18 cellular contexts compared by ENCODE assay signal in the genomic region with DNA sequence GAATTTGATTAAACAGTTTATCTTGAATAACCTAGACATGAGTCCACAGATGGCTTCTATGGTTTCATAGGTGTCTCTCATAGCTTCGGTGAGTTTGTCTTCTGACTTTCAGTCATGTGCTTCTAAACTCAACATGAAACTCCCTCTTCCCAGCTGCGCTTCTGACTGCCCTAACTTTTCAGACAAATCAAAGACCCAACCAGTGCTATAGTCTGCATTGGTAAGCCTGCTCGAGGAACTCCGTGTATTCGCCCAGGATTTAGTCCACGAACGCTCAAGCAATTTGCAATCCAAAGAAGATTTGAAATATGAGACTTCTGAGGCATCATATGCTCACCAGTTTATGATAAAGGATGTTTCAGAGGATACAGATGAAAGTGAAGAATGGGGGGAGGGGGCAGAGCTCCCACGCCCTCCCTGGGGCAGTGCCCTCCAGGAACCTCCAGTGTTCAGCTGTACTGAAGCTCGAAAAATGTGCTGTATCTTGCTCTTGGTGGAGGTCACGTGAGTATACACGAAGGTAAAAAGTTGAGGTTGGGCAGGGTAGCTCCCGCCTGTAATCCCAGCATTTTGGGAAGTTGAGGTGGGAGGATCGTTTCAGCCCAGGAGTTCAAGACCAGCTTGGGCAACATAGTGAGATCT. TPM values are rescaled to one million over a fixed set of nuclear protein-coding genes. Genes with fewer than 3 reads are reported as not detected.
A peak's percentile ranks its signal among the peaks of the same experiment; 100 is the strongest.
DNase-seq lines count a peak whose midpoint lies in the region; ATAC-seq, FAIRE-seq and TF ChIP-seq lines count a peak whose summit lies in the region.
"Had no signal": no experiment of that assay in that cellular context is flagged by ENCODE, and none has a peak within 500 bp of the region (broad histone marks: within the 10 kb centered on the region; RNA-seq: fewer than 3 reads in every experiment).

No MANE protein-coding gene starts in this region.

- no peaks in the 10 kb centered on the region for H3K36me3 ChIP-seq in sigmoid colon

- TF ChIP-seq POLR2A in sigmoid colon (IDR thresholded peaks at IDR 0.05) = no peak

- WGBS in sigmoid colon, 2 donors = 89% methylated on average over 13 of the region's 13 CpGs

- no peaks in the 10 kb centered on the region for H3K9me3 ChIP-seq in sigmoid colon

- no peaks in the 10 kb centered on the region for H3K9me3 Mint-ChIP-seq in CD14-positive monocyte
- H3K9me3 Mint-ChIP-seq: central memory CD8-positive, alpha-beta T cell; natural killer cell had no signal

- peaks cover 0 to 19% (median 14%) of the 10 kb centered on the region in 4 donors for H3K4me1 ChIP-seq in sigmoid colon

- H3K27ac Mint-ChIP-seq in CD14-positive monocyte = peak overlapping the region; percentile 17 to 92 (median 73)
- H3K27ac Mint-ChIP-seq: activated naive CD8-positive, alpha-beta T cell; natural killer cell had no signal

- TF ChIP-seq EP300 in sigmoid colon (IDR thresholded peaks at IDR 0.05) = no peak

- no peak overlapping the region for H3K4me3 Mint-ChIP-seq in CD14-positive monocyte
- H3K4me3 Mint-ChIP-seq: activated naive CD8-positive, alpha-beta T cell; central memory CD8-positive, alpha-beta T cell; natural killer cell had no signal

- no peak overlapping the region for H3K4me3 ChIP-seq in sigmoid colon

- TF ChIP-seq CTCF in CD14-positive monocyte (IDR thresholded peaks at IDR 0.05) (no peak), sigmoid colon (IDR thresholded peaks at IDR 0.05) (no peak)

- peaks cover 68% of the 10 kb centered on the region for H3K4me1 Mint-ChIP-seq in CD14-positive monocyte
- H3K4me1 Mint-ChIP-seq: central memory CD8-positive, alpha-beta T cell had no signal

- no peaks in the 10 kb centered on the region for H3K27me3 ChIP-seq in sigmoid colon

- ATAC-seq in HG02759 (IDR thresholded peaks at IDR 0.05; ENCODE audit: unreplicated experiment) (peak; percentile 45), HG03460 (IDR thresholded peaks at IDR 0.05; ENCODE audit: unreplicated experiment) (peak; percentile 41)
- ATAC-seq: left lobe of liver, natural killer cell had no signal

- peak; percentile 91 for FAIRE-seq in GM19239 (lab: Jason Lieb, UNC)
- FAIRE-seq: A204.1, TTC549 had no signal

- peaks cover 0 to 3% of the 10 kb centered on the region in 2 donors for H3K36me3 Mint-ChIP-seq in CD14-positive monocyte
- H3K36me3 Mint-ChIP-seq: activated naive CD8-positive, alpha-beta T cell; natural killer cell had no signal

- no peak overlapping the region for H3K27ac ChIP-seq in sigmoid colon

- DNase-seq in CD14-positive monocyte (ENCODE audit: low spot score) = no peak
- peak; percentile 42 for DNase-seq in GM19239 (ENCODE audit: insufficient read length, low spot score)
- no peak for DNase-seq in sigmoid colon
- no peak for DNase-seq in foreskin melanocyte
- DNase-seq in NCI-H2081 treated with DMSO at 0.1 percent for 48 hours (lab: John Stamatoyannopoulos, UW) = no peak
- no peak for DNase-seq in COLO668 (lab: John Stamatoyannopoulos, UW; ENCODE audit: unreplicated experiment)
- DNase-seq: DMS 273 treated with DMSO at 0.1 percent for 48 hours, natural killer cell, NCI-H146, NCI-H82, SHP77 treated with DMSO at 0.1 percent for 48 hours had no signal

- H3K27me3 Mint-ChIP-seq in CD14-positive monocyte (ENCODE audit: low read depth in 3 of 3) = peaks cover 0 to 2% (median 0%) of the 10 kb centered on the region in 3 donors
- H3K27me3 Mint-ChIP-seq: activated naive CD8-positive, alpha-beta T cell; central memory CD8-positive, alpha-beta T cell had no signal

- intact Hi-C loops in CD14-positive monocyte (cut with micrococcal nuclease) = no loop called here
- intact Hi-C loops in sigmoid colon (cut with DNase I) = no loop called here

RNA-seq across cellular contexts. Expression of a gene that starts 5.2 kb away (rescaled TPM):
- polyA plus RNA-seq in CD14-positive monocyte = 10 to 100 TPM; 21.0 to 25.1 TPM
- total RNA-seq in sigmoid colon = 1 to 10 TPM; 4.3 to 6.4 (median 5.5) TPM
- 1 to 10 TPM; 1.6 to 6.5 (median 6.0) TPM for polyA plus RNA-seq in sigmoid colon

RNA-seq across cellular contexts. Expression of a gene that starts 16.3 kb away (rescaled TPM):
- polyA plus RNA-seq in CD14-positive monocyte (10 to 100 TPM; 16.7 to 19.5 TPM), sigmoid colon (10 to 100 TPM; 19.8 to 32.3 (median 26.4) TPM)
- 10 to 100 TPM; 11.0 to 21.6 (median 15.2) TPM for total RNA-seq in sigmoid colon

RNA-seq across cellular contexts. Expression of a gene that starts 57.7 kb away (rescaled TPM):
- 1 to 10 TPM in 1 of 2 donors, under 1 TPM in 1; 0.81 to 2.6 TPM for polyA plus RNA-seq in CD14-positive monocyte
- total RNA-seq in sigmoid colon = 10 to 100 TPM; 20.3 to 46.0 (median 24.0) TPM
- polyA plus RNA-seq in sigmoid colon = 10 to 100 TPM; 23.4 to 30.3 (median 30.0) TPM

Comparison
In these comparisons a context has a peak if more than half of its experiments do, and no peak if none do; other contexts are left out.
1. RNA of a gene that starts 57.7 kb away (polyA plus RNA-seq): 23.4 to 30.3 TPM in sigmoid colon; 0.81 to 2.6 TPM in CD14-positive monocyte; every median in the first group is over 4 times any median in the second.